Comparison of ENCODE assay signal across 29 cellular contexts in genomic region chr6:1591926-1592325, GRCh38. TPM values are rescaled to one million over a fixed set of nuclear protein-coding genes. Genes with fewer than 3 reads are reported as not detected.
"Had no signal": no experiment of that assay in that cellular context is flagged by ENCODE, and none has a peak within 500 bp of the region (broad histone marks: within the 10 kb centered on the region; RNA-seq: fewer than 3 reads in every experiment).

No MANE protein-coding gene starts in this region.

- ATAC-seq: naive thymus-derived CD8-positive, alpha-beta T cell; natural killer cell treated with Interleukin-12 subunit alpha and Interleukin-12 subunit beta and Interleukin-15 and Interleukin-18, amount 100 ng/mL, for 72 hours; psoas muscle; right cardiac atrium; right lobe of liver; stimulated activated effector memory CD8-positive, alpha-beta T cell treated with anti-CD3 and anti-CD28 coated beads, Interleukin-12 subunit alpha, Interleukin-12 subunit beta, amount 100 ng/mL, for 72 hours; stimulated activated naive B cell treated with anti-CD40 and anti-IgM and Interleukin-4, amounts not matched to agents 10 μg/mL and 1 μg/mL and 100 μg/mL, for 72 hours; upper lobe of right lung had no signal

- DNase-seq: naive thymus-derived CD8-positive, alpha-beta T cell; nephron progenitor cell; nucleus accumbens; ovary; posterior cingulate gyrus; psoas muscle; right cardiac atrium; right lobe of liver; sigmoid colon; small intestine; stimulated activated CD4-positive, alpha-beta T cell treated with anti-CD3 and anti-CD28 coated beads, Interleukin-15, amount 100 ng/mL, for 24 hours; stimulated activated CD4-positive, alpha-beta T cell treated with anti-CD3 and anti-CD28 coated beads, Interleukin-2, amount 100 ng/mL, for 24 hours; stimulated activated CD4-positive, alpha-beta T cell treated with anti-CD3 and anti-CD28 coated beads, Interleukin-2, amount 100 ng/mL, for 48 hours; stimulated activated CD4-positive, alpha-beta T cell treated with anti-CD3 and anti-CD28 coated beads, Interleukin-4, amount 100 ng/mL, for 24 hours; stimulated activated naive B cell treated with anti-CD40 and anti-IgM and Interleukin-4, amounts not matched to agents 10 μg/mL and 1 μg/mL and 100 μg/mL, for 72 hours; stimulated activated naive CD4-positive, alpha-beta T cell treated with Interleukin-2 at 50 U/mL for 16 hours; stomach; thyroid gland; trophoblast cell; upper lobe of right lung had no signal

- H3K27ac ChIP-seq: neutrophil, ovary, parathyroid adenoma, psoas muscle, right lobe of liver, sigmoid colon, stomach, thoracic aorta, thyroid gland, tibial nerve, upper lobe of right lung, vagina had no signal

- H3K36me3 Mint-ChIP-seq: naive thymus-derived CD8-positive, alpha-beta T cell; natural killer cell treated with Interleukin-12 subunit alpha and Interleukin-12 subunit beta and Interleukin-15 and Interleukin-18, amount 100 ng/mL, for 72 hours; stimulated activated effector memory CD8-positive, alpha-beta T cell treated with anti-CD3 and anti-CD28 coated beads, Interleukin-12 subunit alpha, Interleukin-12 subunit beta, amount 100 ng/mL, for 72 hours; stimulated activated naive B cell treated with anti-CD40 and anti-IgM and Interleukin-4, amounts not matched to agents 10 μg/mL and 1 μg/mL and 100 μg/mL, for 72 hours had no signal

- H3K4me1 Mint-ChIP-seq: stimulated activated effector memory CD8-positive, alpha-beta T cell treated with anti-CD3 and anti-CD28 coated beads, Interleukin-12 subunit alpha, Interleukin-12 subunit beta, amount 100 ng/mL, for 72 hours had no signal

- H3K4me1 ChIP-seq: parathyroid adenoma, psoas muscle, right lobe of liver, vagina had no signal

- H3K9me3 Mint-ChIP-seq: naive thymus-derived CD8-positive, alpha-beta T cell; natural killer cell treated with Interleukin-12 subunit alpha and Interleukin-12 subunit beta and Interleukin-15 and Interleukin-18, amount 100 ng/mL, for 72 hours; neural crest cell; stimulated activated effector memory CD8-positive, alpha-beta T cell treated with anti-CD3 and anti-CD28 coated beads, Interleukin-12 subunit alpha, Interleukin-12 subunit beta, amount 100 ng/mL, for 72 hours; stimulated activated naive B cell treated with anti-CD40 and anti-IgM and Interleukin-4, amounts not matched to agents 10 μg/mL and 1 μg/mL and 100 μg/mL, for 72 hours; stimulated activated naive CD8-positive, alpha-beta T cell treated with anti-CD3 and anti-CD28 coated beads, Interleukin-15, Interleukin-2, amounts not matched to agents 100 ng/mL and 50 ng/mL, for 24 hours had no signal

- H3K9me3 ChIP-seq: neutrophil, ovary, psoas muscle, right lobe of liver, sigmoid colon, stomach, thoracic aorta, thyroid gland, tibial nerve, upper lobe of right lung, vagina had no signal

- H3K36me3 ChIP-seq: neutrophil, ovary, right lobe of liver, sigmoid colon, stomach, thoracic aorta, thyroid gland, tibial nerve, upper lobe of right lung, vagina had no signal

- H3K27ac Mint-ChIP-seq: naive thymus-derived CD8-positive, alpha-beta T cell; natural killer cell treated with Interleukin-12 subunit alpha and Interleukin-12 subunit beta and Interleukin-15 and Interleukin-18, amount 100 ng/mL, for 72 hours; nephron progenitor cell; stimulated activated effector memory CD8-positive, alpha-beta T cell treated with anti-CD3 and anti-CD28 coated beads, Interleukin-12 subunit alpha, Interleukin-12 subunit beta, amount 100 ng/mL, for 72 hours; stimulated activated naive B cell treated with anti-CD40 and anti-IgM and Interleukin-4, amounts not matched to agents 10 μg/mL and 1 μg/mL and 100 μg/mL, for 72 hours; stimulated activated naive CD8-positive, alpha-beta T cell treated with anti-CD3 and anti-CD28 coated beads, Interleukin-15, Interleukin-2, amounts not matched to agents 100 ng/mL and 50 ng/mL, for 24 hours had no signal

- H3K27me3 ChIP-seq: ovary, thyroid gland, vagina had no signal

- H3K4me3 ChIP-seq: ovary, psoas muscle, right lobe of liver, sigmoid colon, stomach, thoracic aorta, thyroid gland, tibial nerve, upper lobe of right lung, vagina had no signal

- H3K4me3 Mint-ChIP-seq: naive thymus-derived CD8-positive, alpha-beta T cell; natural killer cell treated with Interleukin-12 subunit alpha and Interleukin-12 subunit beta and Interleukin-15 and Interleukin-18, amount 100 ng/mL, for 72 hours; nephron progenitor cell; neural crest cell; stimulated activated effector memory CD8-positive, alpha-beta T cell treated with anti-CD3 and anti-CD28 coated beads, Interleukin-12 subunit alpha, Interleukin-12 subunit beta, amount 100 ng/mL, for 72 hours; stimulated activated naive B cell treated with anti-CD40 and anti-IgM and Interleukin-4, amounts not matched to agents 10 μg/mL and 1 μg/mL and 100 μg/mL, for 72 hours; stimulated activated naive CD8-positive, alpha-beta T cell treated with anti-CD3 and anti-CD28 coated beads, Interleukin-15, Interleukin-2, amounts not matched to agents 100 ng/mL and 50 ng/mL, for 24 hours had no signal

RNA-seq across cellular contexts. Expression of gene FOXC1, which starts 17.8 kb away (rescaled TPM):
- total RNA-seq: naive thymus-derived CD8-positive, alpha-beta T cell had no signal
